In the genomic region with DNA sequence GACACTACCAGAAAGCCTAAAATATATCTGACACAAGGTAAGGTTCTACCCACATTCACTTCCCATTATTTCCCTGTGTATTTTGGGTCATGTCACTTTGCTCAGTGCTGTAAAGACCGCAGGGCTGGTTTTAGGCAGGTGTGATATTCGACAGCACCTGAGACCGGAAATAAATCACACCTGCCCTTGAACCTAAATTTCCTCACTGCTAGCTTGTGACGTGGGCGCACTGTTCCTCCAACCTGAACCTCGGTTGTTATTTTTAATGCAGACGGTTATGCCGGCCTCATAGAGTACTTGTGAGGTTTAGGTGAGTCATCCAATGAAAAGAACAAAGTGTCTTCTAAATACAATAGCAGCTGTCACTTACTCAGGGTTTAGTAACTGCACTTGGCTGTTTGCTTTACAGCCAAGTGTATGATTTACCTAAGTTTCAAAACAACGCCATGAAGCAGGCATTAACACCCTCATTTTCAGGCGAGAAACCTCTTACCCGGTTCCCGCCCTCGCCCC, we compare ENCODE assay signal across 8 cellular contexts. TPM values are rescaled to one million over a fixed set of nuclear protein-coding genes. Genes with fewer than 3 reads are reported as not detected.
DNase-seq lines count a peak whose midpoint lies in the region; ATAC-seq, FAIRE-seq and TF ChIP-seq lines count a peak whose summit lies in the region.

No MANE protein-coding gene starts in this region.

- TF ChIP-seq POLR2A in GM12892 (IDR thresholded peaks at IDR 0.05; ENCODE audit: low read depth, low read length) = no peak

- H4K20me1 ChIP-seq in Karpas-422 (ENCODE audit: insufficient read depth, low read depth, low read length) = no peaks in the 10 kb centered on the region

- H3K9me3 ChIP-seq in Karpas-422 (ENCODE audit: low read length) (no peaks in the 10 kb centered on the region), neuronal stem cell (replicated peaks in 1 of 2; ENCODE audit: control insufficient read depth in 2 of 2, insufficient read depth in 1 of 2, low read depth in 1 of 2, low read length in 2 of 2) (peaks cover 0 to 4% of the 10 kb centered on the region in 2 donors)

- H2BK5ac ChIP-seq in neuronal stem cell (ENCODE audit: low read length) = no peak overlapping the region

- ATAC-seq in GM21737 (IDR thresholded peaks at IDR 0.05; ENCODE audit: unreplicated experiment) = peak; percentile 42

- H3K23ac ChIP-seq in neuronal stem cell (ENCODE audit: low read depth, low read length, poor library complexity) = no peak overlapping the region

- H3K79me2 ChIP-seq in Karpas-422 (ENCODE audit: low read length) = no peaks in the 10 kb centered on the region

- FAIRE-seq in GM12892 (lab: Jason Lieb, UNC) = peak; percentile 85

- DNase-seq in GM12892 (ENCODE audit: insufficient read length) (no peak), Karpas-422 (no peak), fibroblast of mammary gland (ENCODE audit: low read depth) (peak; percentile 91), neuronal stem cell (ENCODE audit: low spot score) (no peak), AML-193 (lab: John Stamatoyannopoulos, UW) (no peak), medulla oblongata (ENCODE audit: extremely low spot score) (no peak)
- peak; percentile 32 to 42 for DNase-seq in activated CD4-positive, alpha-beta T cell treated with anti-CD3 and anti-CD28 coated beads for 4 hours

- H3K27me3 ChIP-seq in Karpas-422 (ENCODE audit: low read length) (no peaks in the 10 kb centered on the region), neuronal stem cell (ENCODE audit: control insufficient read depth in 3 of 3, insufficient read depth in 3 of 3, low read depth in 1 of 3, low read length in 3 of 3) (peaks cover 0 to 3% (median 0%) of the 10 kb centered on the region in 3 experiments)

- H3K14ac ChIP-seq in neuronal stem cell (ENCODE audit: low read length) = no peak overlapping the region

- H3K4me2 ChIP-seq in Karpas-422 (ENCODE audit: low read depth, low read length, poor library complexity, severe bottlenecking) = peak overlapping the region; percentile 73
- peak overlapping the region; percentile 93 for H3K4me2 ChIP-seq in neuronal stem cell (ENCODE audit: insufficient read depth, low read length, poor library complexity, severe bottlenecking)

- H4K91ac ChIP-seq in neuronal stem cell (ENCODE audit: low read depth, low read length, poor library complexity) = no peak overlapping the region

- H3K4me3 ChIP-seq in Karpas-422 (ENCODE audit: low read length) (peak overlapping the region; percentile 59; the same call in 1 of the 2 replicates), fibroblast of mammary gland (ENCODE audit: control insufficient read depth, low read depth, low read length) (peak overlapping the region; percentile 72), neuronal stem cell (ENCODE audit: low read length in 2 of 2) (peak overlapping the region in 1 of 2 donors; percentile 52)

- H3K27ac ChIP-seq in Karpas-422 (ENCODE audit: low read length) = no peak overlapping the region
- no peak overlapping the region for H3K27ac ChIP-seq in neuronal stem cell (replicated peaks; ENCODE audit: low read length)

- H2BK120ac ChIP-seq in neuronal stem cell (ENCODE audit: low read depth, low read length) = no peak overlapping the region

- H3K9ac ChIP-seq in Karpas-422 (ENCODE audit: low read length) (peak overlapping the region; percentile 54; the same call in 1 of the 2 replicates), neuronal stem cell (ENCODE audit: low read depth, low read length, poor library complexity) (no peak overlapping the region)

- no peak for TF ChIP-seq CTCF in fibroblast of mammary gland (conservative IDR thresholded peaks at IDR 0.05; ENCODE audit: control insufficient read depth, insufficient read depth, low read depth, low read length)

- no peak overlapping the region; the same call in 1 of the 2 replicates for H2AFZ ChIP-seq in Karpas-422 (ENCODE audit: low read length)
- peak overlapping the region; percentile 92 for H2AFZ ChIP-seq in neuronal stem cell (ENCODE audit: low read length)

- H3K4me1 ChIP-seq in Karpas-422 (ENCODE audit: low read length) (peaks cover 36% of the 10 kb centered on the region), neuronal stem cell (ENCODE audit: control insufficient read depth in 2 of 2, insufficient read depth in 1 of 2, low read depth in 1 of 2, low read length in 2 of 2) (no peaks in the 10 kb centered on the region)

- H3K36me3 ChIP-seq in Karpas-422 (ENCODE audit: insufficient read depth, low read length) (no peaks in the 10 kb centered on the region), neuronal stem cell (replicated peaks in 1 of 2; ENCODE audit: control insufficient read depth in 2 of 2, insufficient read depth in 2 of 2, low read length in 2 of 2) (no peaks in the 10 kb centered on the region)

- WGBS in neuronal stem cell (ENCODE audit: extremely low coverage in 2 of 2, insufficient read length in 2 of 2, insufficient replicate concordance in 1 of 2), 2 donors = no CpG with 5 or more reads among the region's 13 CpGs

- H2BK12ac ChIP-seq in neuronal stem cell (ENCODE audit: low read length) = no peak overlapping the region

- no peak overlapping the region for H2AK5ac ChIP-seq in neuronal stem cell (ENCODE audit: low read depth, low read length)

- no peak overlapping the region for H3K4ac ChIP-seq in neuronal stem cell (ENCODE audit: low read length)

- H4K8ac ChIP-seq in neuronal stem cell (ENCODE audit: low read depth, low read length) = no peak overlapping the region

- H3K9me2 ChIP-seq in Karpas-422 (replicated peaks; ENCODE audit: insufficient read depth, low read length) = no peaks in the 10 kb centered on the region

- no peaks in the 10 kb centered on the region for H3K79me1 ChIP-seq in neuronal stem cell (ENCODE audit: low read depth, low read length)

- H3K18ac ChIP-seq in neuronal stem cell (ENCODE audit: low read length) = no peak overlapping the region

- no peak overlapping the region for H2BK15ac ChIP-seq in neuronal stem cell (ENCODE audit: low read length)

RNA-seq across cellular contexts. Expression of a gene that starts 20.7 kb away (rescaled TPM):
- 3.7 TPM for polyA plus RNA-seq in GM12892 (2012; ENCODE audit: missing spikeins)
- total RNA-seq in Karpas-422 (2014; rRNA removed; shearing (Covaris generic); ENCODE audit: low replicate concordance) = 8.9 and 11.0 TPM in 2 replicates
- 2.0 TPM for polyA plus RNA-seq in neuronal stem cell (2013, experiment 1 of 2)
- polyA plus RNA-seq in neuronal stem cell (2013, experiment 2 of 2) = 2.7 TPM

RNA-seq across cellular contexts. Expression of a gene that starts 53.6 kb away (rescaled TPM):
- polyA plus RNA-seq in GM12892 (2012; ENCODE audit: missing spikeins) = 0.64 TPM
- not detected in 2 replicates for total RNA-seq in Karpas-422 (2014; rRNA removed; shearing (Covaris generic); ENCODE audit: low replicate concordance)
- polyA plus RNA-seq in neuronal stem cell (2013, experiment 1 of 2) = 0.04 TPM
- 0.03 TPM for polyA plus RNA-seq in neuronal stem cell (2013, experiment 2 of 2)

Comparison
In these comparisons a context has a peak if more than half of its experiments do, and no peak if none do; other contexts are left out.
1. DNase-seq: peak in activated CD4-positive, alpha-beta T cell treated with anti-CD3 and anti-CD28 coated beads for 4 hours (2 of 2) and fibroblast of mammary gland (single experiment); none in GM12892 (single experiment), Karpas-422 (single experiment), neuronal stem cell (single experiment), AML-193 (0 of 2) and medulla oblongata (single experiment).